Comparison of ENCODE assay signal across 8 cellular contexts in the genomic region with DNA sequence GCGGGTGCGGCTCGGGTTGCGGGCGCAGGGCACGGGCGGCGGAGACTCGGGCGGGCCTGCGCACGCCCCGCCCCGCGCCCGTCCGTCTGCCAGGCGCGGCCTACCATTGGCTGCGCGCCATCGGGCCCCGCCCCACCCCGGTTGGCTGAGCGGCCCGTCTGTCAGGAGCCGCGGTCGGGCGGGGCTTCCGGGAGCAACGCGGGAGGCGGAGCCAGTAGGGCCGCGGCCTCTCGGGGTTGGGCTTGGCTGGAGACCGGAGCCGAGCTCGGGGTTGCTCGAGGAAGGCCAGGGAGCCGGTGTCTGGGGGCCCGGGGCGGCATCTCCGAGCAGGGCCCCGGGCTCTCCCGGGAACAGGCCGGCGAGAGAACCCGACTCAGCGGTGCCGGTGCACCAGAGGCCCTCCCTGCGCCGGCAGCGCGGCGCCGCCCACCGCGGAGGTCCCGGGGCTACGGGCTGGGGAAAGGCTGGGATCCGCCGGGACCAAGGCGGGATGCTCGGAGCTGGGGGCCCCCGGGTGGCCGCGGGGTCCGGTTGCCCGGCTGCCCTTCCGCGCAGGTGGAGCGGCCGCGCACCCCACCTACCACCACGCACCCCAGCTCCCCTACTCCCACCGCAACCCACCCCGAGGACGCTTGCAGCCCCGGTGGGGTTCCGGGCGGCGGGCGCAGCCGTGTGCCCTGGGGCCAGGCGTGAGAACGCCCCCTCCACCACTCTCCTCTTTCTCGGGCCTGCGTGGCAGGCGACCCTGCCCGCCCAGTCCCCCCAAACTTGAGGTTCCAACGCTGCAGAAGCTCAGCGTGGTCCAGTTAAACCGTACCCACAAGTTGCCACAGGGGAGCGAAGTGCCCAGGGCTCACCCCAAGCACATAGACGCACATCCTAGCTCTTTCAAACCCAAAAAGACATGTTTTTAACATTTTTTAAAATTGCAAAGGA. TPM values are rescaled to one million over a fixed set of nuclear protein-coding genes. Genes with fewer than 3 reads are reported as not detected.
DNase-seq lines count a peak whose midpoint lies in the region; ATAC-seq and TF ChIP-seq lines count a peak whose summit lies in the region.

A gene (minus strand): TSS at position 58 of the 936 bp plus-strand sequence.

- no peaks in the 10 kb centered on the region for H3K9me3 ChIP-seq in right cardiac atrium (ENCODE audit: control insufficient read depth, low read length)
- no peaks in the 10 kb centered on the region for H3K9me3 ChIP-seq in vagina

- H3K36me3 ChIP-seq in rectal smooth muscle tissue (ENCODE audit: control insufficient read depth, insufficient read depth, low read length) (peaks cover 12% of the 10 kb centered on the region), vagina (peaks cover 0 to 29% of the 10 kb centered on the region in 2 donors)

- WGBS in right cardiac atrium: 3% methylated on average over 97 of the region's 97 CpGs

- no peaks in the 10 kb centered on the region for H3K4me1 ChIP-seq in right cardiac atrium (ENCODE audit: control insufficient read depth, insufficient read depth, low read length)
- H3K4me1 ChIP-seq in rectal smooth muscle tissue (ENCODE audit: control insufficient read depth, insufficient read depth, low read length): peaks cover 7% of the 10 kb centered on the region
- peaks cover 49% of the 10 kb centered on the region for H3K4me1 ChIP-seq in vagina

- H3K9ac ChIP-seq in rectal smooth muscle tissue (ENCODE audit: low read length): peak within 1 kb of the TSS; percentile 49

- peak; percentile 89 for TF ChIP-seq POLR2A in GM15510 (IDR thresholded peaks at IDR 0.05; ENCODE audit: borderline replicate concordance, extremely low read depth, insufficient read length)
- peak in 1 of 2 donors; percentile 22 for TF ChIP-seq POLR2A in vagina (IDR thresholded peaks at IDR 0.05)

- ATAC-seq in HG02885 (IDR thresholded peaks at IDR 0.05; ENCODE audit: poor library complexity, unreplicated experiment): peak; percentile 75
- peak; percentile 92 for ATAC-seq in right cardiac atrium

- H3K4me3 ChIP-seq in right cardiac atrium (ENCODE audit: low read length): peak within 1 kb of the TSS; percentile 79
- peak within 1 kb of the TSS; percentile 78 for H3K4me3 ChIP-seq in rectal smooth muscle tissue (ENCODE audit: low read length)
- peak within 1 kb of the TSS; percentile 61 to 91 for H3K4me3 ChIP-seq in vagina

- TF ChIP-seq CTCF in vagina (IDR thresholded peaks at IDR 0.05): no peak

- no peaks in the 10 kb centered on the region for H3K27me3 ChIP-seq in right cardiac atrium (ENCODE audit: control insufficient read depth, insufficient read depth)
- H3K27me3 ChIP-seq in rectal smooth muscle tissue (ENCODE audit: control insufficient read depth, insufficient read depth, low read length): peaks cover 4% of the 10 kb centered on the region
- no peaks in the 10 kb centered on the region for H3K27me3 ChIP-seq in vagina

- intact Hi-C loops in T-helper 2 cell treated with Interferon-gamma antibody and Interleukin-4, amounts not matched to agents 100 ng/mL and 5 ng/mL, for 36 hours (cut with micrococcal nuclease): loop anchor here (1.0 to 5.0 kb wide), 5 partner anchors 17 to 299 kb away; a partner anchor contains a TSS
- intact Hi-C loops in right cardiac atrium (cut with DNase I) (no loop called here), vagina (cut with DNase I) (no loop called here)

- no peak within 1 kb of the TSS for H3K27ac ChIP-seq in right cardiac atrium (ENCODE audit: low read length)
- peak within 1 kb of the TSS; percentile 32 for H3K27ac ChIP-seq in rectal smooth muscle tissue (ENCODE audit: low read depth, low read length)
- H3K27ac ChIP-seq in vagina: peak within 1 kb of the TSS; percentile 90

- DNase-seq in NCI-H187 (lab: John Stamatoyannopoulos, UW) (peak; percentile 90 to 98), anterior cingulate cortex (lab: John Stamatoyannopoulos, UW) (peak; percentile 44 to 97 (median 92)), right cardiac atrium (peak; percentile 94 to 98 (median 97)), vagina (ENCODE audit: extremely low spot score in 2 of 2) (no peak)

RNA-seq across cellular contexts. Expression of the gene that starts here (rescaled TPM):
- total RNA-seq in T-helper 2 cell treated with Interferon-gamma antibody and Interleukin-4, amounts not matched to agents 100 ng/mL and 5 ng/mL, for 36 hours: 51.6 and 62.5 TPM in 2 replicates
- 10 to 100 TPM; 45.7 to 60.4 (median 49.3) TPM for total RNA-seq in right cardiac atrium
- 64.4 TPM for polyA plus RNA-seq in right cardiac atrium
- total RNA-seq in vagina: 53.5 TPM

Comparison
In these comparisons a context has a peak if more than half of its experiments do, and no peak if none do; other contexts are left out.
1. DNase-seq: peak in NCI-H187 (2 of 2), anterior cingulate cortex (58 of 58) and right cardiac atrium (3 of 3); none in vagina (0 of 2).
2. Peak in every context shown above with its lines, with median percentiles within 50 percentile points of each other: H3K4me3 ChIP-seq.